Comparison of ENCODE assay signal across 12 cellular contexts in genomic region chr2:150681120-150681796, GRCh38.
DNase-seq lines count a peak whose midpoint lies in the region; ATAC-seq and TF ChIP-seq lines count a peak whose summit lies in the region.
"Had no signal": no experiment of that assay in that cellular context is flagged by ENCODE, and none has a peak within 500 bp of the region (broad histone marks: within the 10 kb centered on the region; RNA-seq: fewer than 3 reads in every experiment).

No MANE protein-coding gene starts in this region.

- DNase-seq in OCI-M1 (lab: John Stamatoyannopoulos, UW) (peak; percentile 53), epithelial cell of prostate (ENCODE audit: low read depth, low spot score) (peak; percentile 73), retinal pigment epithelial cell (ENCODE audit: low read depth) (peak; percentile 97), posterior vena cava (ENCODE audit: low spot score) (no peak), MG63 (no peak), NCI-H446 treated with DMSO at 0.1 percent for 48 hours (lab: John Stamatoyannopoulos, UW) (no peak)
- DNase-seq in stimulated activated CD4-positive, alpha-beta T cell treated with anti-CD3 and anti-CD28 coated beads, Interleukin-4, amount 100 ng/mL, for 4 hours = no peak
- DNase-seq: activated CD4-positive, alpha-beta memory T cell treated with anti-CD3 and anti-CD28 coated beads, Interleukin-2, amount 10 ng/mL, durations not matched to agents 7 days and 5 days; GDM1; NCI-H1105; ovary had no signal

- H3K27me3 ChIP-seq in MG63 = no peaks in the 10 kb centered on the region
- H3K27me3 ChIP-seq: ovary had no signal

- no peaks in the 10 kb centered on the region for H3K36me3 ChIP-seq in MG63
- H3K36me3 ChIP-seq: ovary had no signal

- peak; percentile 54 for ATAC-seq in GM19395 (IDR thresholded peaks at IDR 0.05; ENCODE audit: unreplicated experiment)

- no peak overlapping the region for H3K4me3 ChIP-seq in retinal pigment epithelial cell (ENCODE audit: low read length)
- no peak overlapping the region for H3K4me3 ChIP-seq in MG63
- H3K4me3 ChIP-seq: ovary had no signal

- no peak for TF ChIP-seq CTCF in retinal pigment epithelial cell (conservative IDR thresholded peaks at IDR 0.05; ENCODE audit: low read depth, low read length)

- H3K9me3 ChIP-seq in MG63 = peaks cover 5% of the 10 kb centered on the region
- H3K9me3 ChIP-seq: ovary had no signal

- H3K27ac ChIP-seq in epithelial cell of prostate = peak overlapping the region; percentile 86
- H3K27ac ChIP-seq: ovary had no signal

- intact Hi-C loops in posterior vena cava (cut with DNase I) = no loop called here

Comparison
In these comparisons a context has a peak if more than half of its experiments do, and no peak if none do; other contexts are left out.
1. DNase-seq: peak in OCI-M1 (single experiment), epithelial cell of prostate (single experiment) and retinal pigment epithelial cell (single experiment); none in posterior vena cava (single experiment), MG63 (single experiment), stimulated activated CD4-positive, alpha-beta T cell treated with anti-CD3 and anti-CD28 coated beads, Interleukin-4, amount 100 ng/mL, for 4 hours (0 of 2) and NCI-H446 treated with DMSO at 0.1 percent for 48 hours (single experiment).